8 cellular contexts compared by ENCODE assay signal in genomic region chr11:77518471-77518870, GRCh38.
"Had no signal": no experiment of that assay in that cellular context is flagged by ENCODE, and none has a peak within 500 bp of the region (broad histone marks: within the 10 kb centered on the region; RNA-seq: fewer than 3 reads in every experiment).

No MANE protein-coding gene starts in this region.

- DNase-seq: GM23248, GOT3, H9, HCEC 1CT, HFFc6, KBM-7 had no signal

- H3K27ac ChIP-seq: GM23248, KMS-11 had no signal

- H3K4me3 Mint-ChIP-seq: HFFc6, IgD-negative memory B cell had no signal

- H3K4me2 ChIP-seq: KMS-11 had no signal

- H3K9ac ChIP-seq: GM23248, KMS-11 had no signal

- H3K9me3 Mint-ChIP-seq: HFFc6, IgD-negative memory B cell had no signal

- H3K4me1 Mint-ChIP-seq: IgD-negative memory B cell had no signal

- H3K27ac Mint-ChIP-seq: H9, HFFc6 had no signal

- H2AFZ ChIP-seq: GM23248 had no signal

- H3K27me3 Mint-ChIP-seq: IgD-negative memory B cell had no signal

- H3K4me3 ChIP-seq: GM23248 had no signal

- H3K36me3 Mint-ChIP-seq: IgD-negative memory B cell had no signal
